ENCODE assay signal across 20 cellular contexts in the genomic region with DNA sequence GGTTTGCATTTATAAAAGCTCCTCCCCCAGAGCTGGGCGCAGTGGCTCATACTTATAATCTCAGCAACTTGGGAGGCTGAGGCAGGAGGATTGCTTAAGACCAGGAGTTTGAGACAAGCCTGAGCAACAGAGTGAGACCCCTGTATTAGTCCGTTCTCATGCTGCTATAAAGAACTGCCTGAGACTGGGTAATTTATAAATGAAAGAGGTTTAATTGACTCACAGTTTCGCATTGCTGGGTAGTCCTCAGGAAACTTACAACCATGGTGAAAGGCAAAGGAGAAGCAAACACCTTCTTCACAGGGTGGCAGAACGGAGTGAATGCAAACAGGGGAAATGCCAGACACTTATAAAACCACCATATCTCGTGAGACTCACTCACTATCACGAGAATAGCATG. TPM values are rescaled to one million over a fixed set of nuclear protein-coding genes. Genes with fewer than 3 reads are reported as not detected.
DNase-seq lines count a peak whose midpoint lies in the region; ATAC-seq, FAIRE-seq and TF ChIP-seq lines count a peak whose summit lies in the region.
"Had no signal": no experiment of that assay in that cellular context is flagged by ENCODE, and none has a peak within 500 bp of the region (broad histone marks: within the 10 kb centered on the region; RNA-seq: fewer than 3 reads in every experiment).

No MANE protein-coding gene starts in this region.

- no peak overlapping the region for H2AFZ ChIP-seq in KMS-11 (ENCODE audit: low read depth)

- no peak overlapping the region for H3K27ac Mint-ChIP-seq in activated CD4-positive, alpha-beta memory T cell treated with anti-CD3 and anti-CD28 coated beads for 36 hours
- no peak overlapping the region for H3K27ac Mint-ChIP-seq in activated CD4-positive, alpha-beta memory T cell treated with anti-CD3 and anti-CD28 coated beads, Interleukin-2, amount 10 ng/mL, durations not matched to agents 7 days and 5 days
- peak overlapping the region; percentile 68 for H3K27ac Mint-ChIP-seq in osteocyte (ENCODE audit: unreplicated experiment)
- H3K27ac Mint-ChIP-seq: CD4-positive, alpha-beta T cell; naive thymus-derived CD8-positive, alpha-beta T cell; T-cell had no signal

- ATAC-seq in HG02588 (IDR thresholded peaks at IDR 0.05; ENCODE audit: unreplicated experiment), result no peak
- ATAC-seq: A549; naive thymus-derived CD8-positive, alpha-beta T cell; T-cell had no signal

- intact Hi-C loops in activated CD4-positive, alpha-beta memory T cell treated with anti-CD3 and anti-CD28 coated beads for 36 hours (cut with micrococcal nuclease), result loop anchor here (1.0 to 2.0 kb wide), 2 partner anchors 45 to 53 kb away; a partner anchor contains a TSS

- no peaks in the 10 kb centered on the region for H4K20me1 ChIP-seq in KMS-11 (ENCODE audit: insufficient read depth)

- H3K4me3 ChIP-seq in KMS-11 (IDR thresholded peaks at IDR 0.05; ENCODE audit: insufficient read depth, low read depth, low read length), result no peak overlapping the region
- H3K4me3 ChIP-seq: A549, left lung had no signal

- TF ChIP-seq CTCF in KMS-11 (conservative IDR thresholded peaks at IDR 0.05; ENCODE audit: low read depth, low read length) (no peak), osteocyte (IDR thresholded peaks at IDR 0.05) (no peak)

- no peak overlapping the region for H3K4me3 Mint-ChIP-seq in activated CD4-positive, alpha-beta memory T cell treated with anti-CD3 and anti-CD28 coated beads for 36 hours
- H3K4me3 Mint-ChIP-seq in activated CD4-positive, alpha-beta memory T cell treated with anti-CD3 and anti-CD28 coated beads, Interleukin-2, amount 10 ng/mL, durations not matched to agents 7 days and 5 days, result no peak overlapping the region
- H3K4me3 Mint-ChIP-seq in osteocyte (ENCODE audit: unreplicated experiment), result no peak overlapping the region
- H3K4me3 Mint-ChIP-seq: CD4-positive, alpha-beta T cell; naive thymus-derived CD8-positive, alpha-beta T cell; T-cell had no signal

- TF ChIP-seq POLR2A in erythroblast (IDR thresholded peaks at IDR 0.05; ENCODE audit: low read length), result no peak

- peaks cover 9% of the 10 kb centered on the region for H3K4me1 Mint-ChIP-seq in activated CD4-positive, alpha-beta memory T cell treated with anti-CD3 and anti-CD28 coated beads for 36 hours (ENCODE audit: low read depth)
- peaks cover 11% of the 10 kb centered on the region for H3K4me1 Mint-ChIP-seq in activated CD4-positive, alpha-beta memory T cell treated with anti-CD3 and anti-CD28 coated beads, Interleukin-2, amount 10 ng/mL, durations not matched to agents 7 days and 5 days
- H3K4me1 Mint-ChIP-seq in osteocyte (ENCODE audit: unreplicated experiment), result peaks cover 12% of the 10 kb centered on the region
- H3K4me1 Mint-ChIP-seq: naive thymus-derived CD8-positive, alpha-beta T cell; T-cell had no signal

- peak overlapping the region; percentile 21; the same call in 1 of the 2 replicates for H3K9ac ChIP-seq in KMS-11

- no peaks in the 10 kb centered on the region for H3K27me3 ChIP-seq in KMS-11 (ENCODE audit: insufficient read depth, low read depth)
- H3K27me3 ChIP-seq: left lung had no signal

- FAIRE-seq in frontal cortex (lab: Jason Lieb, UNC), result no peak
- FAIRE-seq: A549 had no signal

- H3K36me3 ChIP-seq in KMS-11 (ENCODE audit: insufficient read depth), result no peaks in the 10 kb centered on the region
- H3K36me3 ChIP-seq: brain microvascular endothelial cell, left lung had no signal

- peak overlapping the region; percentile 72 for H3K27ac ChIP-seq in KMS-11
- H3K27ac ChIP-seq: A549, brain microvascular endothelial cell, left lung had no signal

- H3K27me3 Mint-ChIP-seq in activated CD4-positive, alpha-beta memory T cell treated with anti-CD3 and anti-CD28 coated beads for 36 hours, result no peaks in the 10 kb centered on the region
- H3K27me3 Mint-ChIP-seq in activated CD4-positive, alpha-beta memory T cell treated with anti-CD3 and anti-CD28 coated beads, Interleukin-2, amount 10 ng/mL, durations not matched to agents 7 days and 5 days, result peaks cover 3% of the 10 kb centered on the region
- H3K27me3 Mint-ChIP-seq in osteocyte (ENCODE audit: unreplicated experiment), result peaks cover 20% of the 10 kb centered on the region
- H3K27me3 Mint-ChIP-seq: CD4-positive, alpha-beta T cell had no signal

- peak overlapping the region; percentile 55 for H3K4me2 ChIP-seq in KMS-11
- H3K4me2 ChIP-seq: A549 had no signal

- H3K9me3 Mint-ChIP-seq in activated CD4-positive, alpha-beta memory T cell treated with anti-CD3 and anti-CD28 coated beads for 36 hours, result no peaks in the 10 kb centered on the region
- H3K9me3 Mint-ChIP-seq in activated CD4-positive, alpha-beta memory T cell treated with anti-CD3 and anti-CD28 coated beads, Interleukin-2, amount 10 ng/mL, durations not matched to agents 7 days and 5 days, result no peaks in the 10 kb centered on the region
- no peaks in the 10 kb centered on the region for H3K9me3 Mint-ChIP-seq in osteocyte (ENCODE audit: unreplicated experiment)
- H3K9me3 Mint-ChIP-seq: CD4-positive, alpha-beta T cell; naive thymus-derived CD8-positive, alpha-beta T cell; T-cell had no signal

- peaks cover 26% of the 10 kb centered on the region for H3K4me1 ChIP-seq in KMS-11 (ENCODE audit: low read depth, poor library complexity, severe bottlenecking)
- H3K4me1 ChIP-seq: A549, left lung had no signal

- H3K79me2 ChIP-seq in KMS-11 (ENCODE audit: insufficient read depth, low read depth), result no peaks in the 10 kb centered on the region

- DNase-seq in activated CD4-positive, alpha-beta memory T cell treated with anti-CD3 and anti-CD28 coated beads for 36 hours, result peak; percentile 22
- no peak for DNase-seq in activated CD4-positive, alpha-beta memory T cell treated with anti-CD3 and anti-CD28 coated beads, Interleukin-2, amount 10 ng/mL, durations not matched to agents 7 days and 5 days
- peak; percentile 10 for DNase-seq in astrocyte of the hippocampus (ENCODE audit: low read depth, low spot score)
- no peak for DNase-seq in osteocyte (ENCODE audit: extremely low spot score, unreplicated experiment)
- DNase-seq in erythroblast (lab: John Stamatoyannopoulos, UW), result no peak
- no peak for DNase-seq in frontal cortex (ENCODE audit: low spot score in 2 of 2)
- DNase-seq: AML-193; CD4-positive, alpha-beta T cell; left lung; naive thymus-derived CD8-positive, alpha-beta T cell; NCI-H1417; NCI-H2081; NCI-H69; nucleus accumbens; stimulated activated CD8-positive, alpha-beta memory T cell treated with anti-CD3 and anti-CD28 coated beads, Interleukin-4, amount 100 ng/mL, for 48 hours; T-cell had no signal

- no peaks in the 10 kb centered on the region for H3K36me3 Mint-ChIP-seq in activated CD4-positive, alpha-beta memory T cell treated with anti-CD3 and anti-CD28 coated beads for 36 hours
- no peaks in the 10 kb centered on the region for H3K36me3 Mint-ChIP-seq in activated CD4-positive, alpha-beta memory T cell treated with anti-CD3 and anti-CD28 coated beads, Interleukin-2, amount 10 ng/mL, durations not matched to agents 7 days and 5 days (ENCODE audit: low read depth)
- no peaks in the 10 kb centered on the region for H3K36me3 Mint-ChIP-seq in osteocyte (ENCODE audit: unreplicated experiment)
- H3K36me3 Mint-ChIP-seq: naive thymus-derived CD8-positive, alpha-beta T cell; T-cell had no signal

- POLR2A ChIA-PET in activated CD4-positive, alpha-beta memory T cell treated with anti-CD3 and anti-CD28 coated beads for 36 hours (lab: Charles Lee), result no interaction called here
- POLR2A ChIA-PET in activated CD4-positive, alpha-beta memory T cell treated with anti-CD3 and anti-CD28 coated beads, Interleukin-2, amount 10 ng/mL, durations not matched to agents 7 days and 5 days (lab: Charles Lee), result no interaction called here

- CTCF ChIA-PET in activated CD4-positive, alpha-beta memory T cell treated with anti-CD3 and anti-CD28 coated beads for 36 hours (lab: Charles Lee), result interaction anchor here (1.0 kb wide), 1 partner anchor 265 kb away, joined by 4 read pairs; no protein-coding TSS in a partner anchor
- CTCF ChIA-PET in activated CD4-positive, alpha-beta memory T cell treated with anti-CD3 and anti-CD28 coated beads, Interleukin-2, amount 10 ng/mL, durations not matched to agents 7 days and 5 days (lab: Charles Lee), result no interaction called here

RNA-seq across cellular contexts. Expression of a gene that starts 52.5 kb away (rescaled TPM):
- total RNA-seq in activated CD4-positive, alpha-beta memory T cell treated with anti-CD3 and anti-CD28 coated beads for 36 hours, result 1 to 10 TPM; 4.8 to 5.9 TPM
- 1 to 10 TPM; 6.6 to 6.8 TPM for total RNA-seq in activated CD4-positive, alpha-beta memory T cell treated with anti-CD3 and anti-CD28 coated beads, Interleukin-2, amount 10 ng/mL, durations not matched to agents 7 days and 5 days
- total RNA-seq in osteocyte (4.7 and 5.4 TPM in 2 replicates), frontal cortex (7.7 TPM)

Comparison
In these comparisons a context has a peak if more than half of its experiments do, and no peak if none do; other contexts are left out.
1. DNase-seq: peak in activated CD4-positive, alpha-beta memory T cell treated with anti-CD3 and anti-CD28 coated beads for 36 hours (single experiment) and astrocyte of the hippocampus (single experiment); none in activated CD4-positive, alpha-beta memory T cell treated with anti-CD3 and anti-CD28 coated beads, Interleukin-2, amount 10 ng/mL, durations not matched to agents 7 days and 5 days (single experiment), osteocyte (single experiment), erythroblast (0 of 2) and frontal cortex (0 of 2).